Comparison of ENCODE assay signal across 8 cellular contexts in genomic region chr14:92748259-92749016, GRCh38. TPM values are rescaled to one million over a fixed set of nuclear protein-coding genes. Genes with fewer than 3 reads are reported as not detected.
A peak's percentile ranks its signal among the peaks of the same experiment; 100 is the strongest.
DNase-seq lines count a peak whose midpoint lies in the region; ATAC-seq and TF ChIP-seq lines count a peak whose summit lies in the region.

LGMN (minus strand) TSS chr14:92748627; CDS start chr14:92732786, 15,841 bp downstream.

- peak within 1 kb of the TSS; percentile 73 for H3K9ac ChIP-seq in fibroblast of lung (ENCODE audit: insufficient read depth, low read length)

- H3F3A ChIP-seq in PC-9 (ENCODE audit: insufficient read depth, low read depth) = no peaks in the 10 kb centered on the region; the same call in 1 of the 2 replicates

- peak within 1 kb of the TSS; percentile 35 for H3K27ac ChIP-seq in CD4-positive, alpha-beta T cell (ENCODE audit: low read depth, low read length)
- H3K27ac ChIP-seq in PC-9 (peak within 1 kb of the TSS; percentile 11; the same call in 1 of the 2 replicates), fibroblast of lung (ENCODE audit: insufficient read depth, low read length) (peak within 1 kb of the TSS; percentile 56)

- peaks cover 2% of the 10 kb centered on the region for H3K9me3 Mint-ChIP-seq in CD4-positive, alpha-beta T cell
- peaks cover 0 to 10% (median 0%) of the 10 kb centered on the region in 7 donors for H3K9me3 Mint-ChIP-seq in naive B cell

- H3K79me2 ChIP-seq in PC-9 (ENCODE audit: low read depth) (peaks cover 28% of the 10 kb centered on the region), fibroblast of lung (ENCODE audit: control insufficient read depth, insufficient read depth, low read length) (no peaks in the 10 kb centered on the region)

- no peaks in the 10 kb centered on the region for H3K9me2 ChIP-seq in PC-9 (ENCODE audit: insufficient read depth)

- H3K4me3 ChIP-seq in PC-9 (peak within 1 kb of the TSS; percentile 87), fibroblast of lung (replicated peaks in 1 of 4; ENCODE audit: control extremely low read depth in 1 of 4, insufficient read depth in 1 of 4, low read depth in 3 of 4, low read length in 4 of 4) (peak within 1 kb of the TSS; percentile 68 to 76 (median 74))

- peaks cover 7% of the 10 kb centered on the region for H3K27me3 Mint-ChIP-seq in CD4-positive, alpha-beta T cell
- H3K27me3 Mint-ChIP-seq in naive B cell = peaks cover 0 to 7% (median 0%) of the 10 kb centered on the region in 3 donors

- CTCF ChIA-PET in CD4-positive, alpha-beta T cell (lab: Charles Lee) = no interaction called here
- CTCF ChIA-PET in PC-9 (lab: Charles Lee) = interaction anchor here (0.6 to 0.7 kb wide), 2 partner anchors 22 to 1229 kb away, joined by 3 read pairs; no protein-coding TSS in a partner anchor

- peaks cover 13% of the 10 kb centered on the region for H3K4me1 ChIP-seq in PC-9 (replicated peaks; ENCODE audit: insufficient read depth)
- no peaks in the 10 kb centered on the region for H3K4me1 ChIP-seq in fibroblast of lung (ENCODE audit: control insufficient read depth, extremely low read depth, insufficient read depth, low read length)

- peaks cover 48% of the 10 kb centered on the region for H3K4me1 Mint-ChIP-seq in CD4-positive, alpha-beta T cell (ENCODE audit: low read depth)
- H3K4me1 Mint-ChIP-seq in naive B cell = peaks cover 36 to 73% (median 48%) of the 10 kb centered on the region in 3 donors

- intact Hi-C loops in CD4-positive, alpha-beta T cell (cut with DNase I, micrococcal nuclease) = loop anchor here (2.0 to 5.0 kb wide), 2 partner anchors 34 to 44 kb away; no protein-coding TSS in a partner anchor
- intact Hi-C loops in PC-9 (cut with micrococcal nuclease; ENCODE audit: unreplicated experiment) = loop anchor here (5.0 kb wide), 1 partner anchor 44 kb away; the partner anchor contains the start of gene GOLGA5

- H4K20me1 ChIP-seq in PC-9 (ENCODE audit: insufficient read depth) (no peaks in the 10 kb centered on the region; the same call in 1 of the 2 replicates), fibroblast of lung (ENCODE audit: control insufficient read depth, extremely low read depth, insufficient read depth, low read length) (no peaks in the 10 kb centered on the region)

- peak within 1 kb of the TSS; percentile 95 for H3K4me2 ChIP-seq in PC-9
- H3K4me2 ChIP-seq in fibroblast of lung (ENCODE audit: extremely low read depth, insufficient read depth, low read length) = peak within 1 kb of the TSS; percentile 99

- H3K4me3 Mint-ChIP-seq in CD4-positive, alpha-beta T cell = peak within 1 kb of the TSS; percentile 93
- H3K4me3 Mint-ChIP-seq in naive B cell = peak within 1 kb of the TSS; percentile 87 to 97 (median 94)

- no peaks in the 10 kb centered on the region for H3K9me3 ChIP-seq in CD4-positive, alpha-beta T cell (ENCODE audit: control insufficient read depth, low read length)
- H3K9me3 ChIP-seq in PC-9 (ENCODE audit: insufficient read depth, low read depth) (no peaks in the 10 kb centered on the region), fibroblast of lung (ENCODE audit: control insufficient read depth, insufficient read depth, low read depth, low read length) (no peaks in the 10 kb centered on the region)

- H2AFZ ChIP-seq in PC-9 (peak within 1 kb of the TSS; percentile 92), fibroblast of lung (ENCODE audit: low read length) (peak within 1 kb of the TSS; percentile 80)

- BruUV-seq in PC-9 (replicated peaks; lab: Mats Ljungman, UMichigan) = no TSS peak

- DNase-seq in CD4-positive, alpha-beta T cell = peak; percentile 73 to 86 (median 82)
- DNase-seq in HPDE6-E6E7 (ENCODE audit: extremely low spot score) (peak; percentile 98), PC-9 (peak; percentile 88), fibroblast of lung (ENCODE audit: low read depth in 2 of 2) (peak; percentile 86 to 93), naive B cell (peak; percentile 85)
- peak; percentile 60 for DNase-seq in activated T-helper 9 cell treated with anti-CD3 and anti-CD28 coated beads, Interleukin-2, amount 50 U/mL, for 16 hours (ENCODE audit: low read depth)
- peak; percentile 43 to 79 for DNase-seq in stimulated activated CD8-positive, alpha-beta memory T cell treated with anti-CD3 and anti-CD28 coated beads, Interleukin-7, amount 100 ng/mL, for 48 hours (ENCODE audit: extremely low read depth in 1 of 2, low read depth in 1 of 2)

- peak; percentile 98 for ATAC-seq in CD4-positive, alpha-beta T cell (ENCODE audit: poor library complexity)
- ATAC-seq in GM19452 (IDR thresholded peaks at IDR 0.05; ENCODE audit: unreplicated experiment) (peak; percentile 75), naive B cell (ENCODE audit: low read depth in 2 of 2) (peak; percentile 90 to 93)

- POLR2A ChIA-PET in CD4-positive, alpha-beta T cell (lab: Charles Lee) = interaction anchor here (0.6 to 1.3 kb wide), 6 partner anchors 8 to 627 kb away, joined by 3 to 10 read pairs (median 4); partner anchors contain the start of genes CPSF2, GOLGA5 and NDUFB1
- POLR2A ChIA-PET in PC-9 (lab: Charles Lee; ENCODE audit: unreplicated experiment) = interaction anchor here (0.8 kb wide), 1 partner anchor 11 kb away, joined by 4 read pairs; no protein-coding TSS in a partner anchor

- H3K36me3 Mint-ChIP-seq in CD4-positive, alpha-beta T cell (ENCODE audit: low read depth) = no peaks in the 10 kb centered on the region
- no peaks in the 10 kb centered on the region for H3K36me3 Mint-ChIP-seq in naive B cell

- no peaks in the 10 kb centered on the region for H3K27me3 ChIP-seq in CD4-positive, alpha-beta T cell (ENCODE audit: control insufficient read depth, insufficient read depth, low read length)
- H3K27me3 ChIP-seq in PC-9 (ENCODE audit: insufficient read depth, low read depth) = no peaks in the 10 kb centered on the region
- H3K27me3 ChIP-seq in fibroblast of lung (ENCODE audit: control insufficient read depth, insufficient read depth, low read length) = peaks cover 5% of the 10 kb centered on the region

- TF ChIP-seq CTCF in CD4-positive, alpha-beta T cell (IDR thresholded peaks at IDR 0.05) = no peak
- TF ChIP-seq CTCF in PC-9 (conservative IDR thresholded peaks at IDR 0.05) (no peak), fibroblast of lung (conservative IDR thresholded peaks at IDR 0.05 in 1 of 2, IDR thresholded peaks at IDR 0.05 in 1 of 2; ENCODE audit: low read depth in 1 of 2, low read length in 2 of 2) (no peak)

- H3K36me3 ChIP-seq in PC-9 (ENCODE audit: low read depth) = no peaks in the 10 kb centered on the region
- H3K36me3 ChIP-seq in fibroblast of lung (ENCODE audit: control insufficient read depth, insufficient read depth, low read length) = no peaks in the 10 kb centered on the region

- H3K27ac Mint-ChIP-seq in CD4-positive, alpha-beta T cell = peak within 1 kb of the TSS; percentile 73
- peak within 1 kb of the TSS; percentile 81 to 96 (median 92) for H3K27ac Mint-ChIP-seq in naive B cell

RNA-seq across cellular contexts. Expression of gene LGMN, which starts in this region (rescaled TPM):
- 1 to 10 TPM; 4.5 to 4.9 TPM for total RNA-seq in CD4-positive, alpha-beta T cell
- total RNA-seq in PC-9 (2021) (48.8 and 50.8 TPM in 2 replicates), fibroblast of lung (22.3 and 22.6 TPM in 2 replicates)
- polyA plus RNA-seq in fibroblast of lung (25.5 and 61.0 TPM in 2 replicates), naive B cell (ENCODE audit: low read depth in 6 of 6) (10 to 100 TPM in 4 of 6 donors, 1 to 10 TPM in 2; 9.1 to 22.1 (median 13.2) TPM)
- 16.8 and 36.6 TPM in 2 replicates for polyA plus RNA-seq in fibroblast of lung (2012)
- 22.6 and 31.1 TPM in 2 replicates for polyA minus RNA-seq in fibroblast of lung (ENCODE audit: low replicate concordance)

Comparison
In these comparisons a context has a peak if more than half of its experiments do, and no peak if none do; other contexts are left out.
1. Peak in every context shown above with its lines: DNase-seq, ATAC-seq, H3K4me3 ChIP-seq and H3K27ac ChIP-seq.